ENCODE assay signal across 8 cellular contexts in the genomic region with DNA sequence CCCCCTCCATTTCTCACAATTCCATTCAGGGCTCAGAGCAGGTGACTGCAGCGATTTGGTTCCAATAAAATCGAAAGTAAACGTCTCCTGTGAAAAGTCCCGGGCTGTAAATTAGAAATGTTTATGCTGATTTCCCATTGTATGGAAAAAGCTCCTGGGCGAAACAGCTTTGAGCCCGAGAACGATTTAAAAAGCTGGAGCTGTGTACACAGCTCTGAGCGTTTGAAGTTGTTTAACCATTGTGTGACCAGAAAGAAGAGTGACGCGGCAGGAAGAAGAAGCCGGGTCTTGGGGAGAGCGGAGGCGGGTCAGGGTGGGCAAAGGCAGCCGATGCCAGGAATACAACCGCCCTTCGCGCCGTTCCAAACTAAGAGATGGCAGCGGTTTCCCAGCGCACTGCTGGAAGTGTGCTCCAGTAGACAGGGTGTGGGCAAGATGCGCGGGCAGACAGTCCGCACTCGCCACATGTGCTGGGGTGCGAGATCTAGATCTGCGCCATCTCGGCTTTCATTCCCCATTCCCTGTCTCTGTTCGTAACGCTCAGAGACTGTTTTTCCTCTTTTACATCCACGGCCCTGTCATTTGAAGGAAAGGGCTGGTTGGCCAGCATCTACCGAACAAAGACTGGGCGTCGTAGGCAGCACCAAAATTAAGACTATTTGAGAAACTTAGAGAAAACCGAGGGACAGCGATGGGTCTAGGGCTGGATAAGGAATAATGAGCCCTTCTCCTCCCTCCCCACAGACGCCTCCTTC. TPM values are rescaled to one million over a fixed set of nuclear protein-coding genes. Genes with fewer than 3 reads are reported as not detected.
DNase-seq lines count a peak whose midpoint lies in the region; ATAC-seq and TF ChIP-seq lines count a peak whose summit lies in the region.

No MANE protein-coding gene starts in this region.

- H3K9ac ChIP-seq in liver (ENCODE audit: low read depth in 1 of 2, low read length in 2 of 2): no peak overlapping the region

- TF ChIP-seq RAD21 in liver (IDR thresholded peaks at IDR 0.05): no peak

- TF ChIP-seq POLR2A in heart left ventricle (IDR thresholded peaks at IDR 0.05): no peak

- POLR2A ChIA-PET in activated B cell treated with CpG ODN at 0.5 μM for 24 hours (lab: Charles Lee): no interaction called here

- H3K9me3 Mint-ChIP-seq in activated B cell treated with CpG ODN at 0.5 μM for 24 hours (no peaks in the 10 kb centered on the region), type B pancreatic cell (no peaks in the 10 kb centered on the region)

- H3K27ac ChIP-seq in heart left ventricle: no peak overlapping the region
- no peak overlapping the region for H3K27ac ChIP-seq in liver (ENCODE audit: low read depth in 1 of 2, low read length in 2 of 2)

- DNase-seq in heart left ventricle: no peak
- no peak for DNase-seq in left ventricle myocardium superior
- no peak for DNase-seq in activated B cell treated with CpG ODN at 0.5 μM for 24 hours
- DNase-seq in type B pancreatic cell (ENCODE audit: extremely low spot score, unreplicated experiment): no peak
- no peak for DNase-seq in stimulated activated CD4-positive, alpha-beta T cell treated with anti-CD3 and anti-CD28 coated beads, Interleukin-15, amount 100 ng/mL, for 24 hours

- H3K4me1 Mint-ChIP-seq in activated B cell treated with CpG ODN at 0.5 μM for 24 hours (peaks cover 37% of the 10 kb centered on the region), type B pancreatic cell (ENCODE audit: unreplicated experiment) (peaks cover 5% of the 10 kb centered on the region)

- CTCF ChIA-PET in activated B cell treated with CpG ODN at 0.5 μM for 24 hours (lab: Charles Lee): no interaction called here

- no peaks in the 10 kb centered on the region for H3K9me3 ChIP-seq in heart left ventricle
- no peaks in the 10 kb centered on the region for H3K9me3 ChIP-seq in liver (ENCODE audit: control insufficient read depth in 4 of 4, low read length in 3 of 4)

- H3K27ac Mint-ChIP-seq in activated B cell treated with CpG ODN at 0.5 μM for 24 hours: no peak overlapping the region
- H3K27ac Mint-ChIP-seq in type B pancreatic cell: no peak overlapping the region

- ATAC-seq in heart left ventricle: no peak
- no peak for ATAC-seq in left ventricle myocardium superior
- no peak for ATAC-seq in activated B cell treated with CpG ODN at 0.5 μM for 24 hours (ENCODE audit: low read depth)
- no peak for ATAC-seq in GM18519 (IDR thresholded peaks at IDR 0.05; ENCODE audit: low FRiP score, unreplicated experiment)
- ATAC-seq in HG03045 (IDR thresholded peaks at IDR 0.05; ENCODE audit: unreplicated experiment): no peak

- H3K27me3 Mint-ChIP-seq in activated B cell treated with CpG ODN at 0.5 μM for 24 hours: peaks cover 66% of the 10 kb centered on the region
- peaks cover 93% of the 10 kb centered on the region for H3K27me3 Mint-ChIP-seq in type B pancreatic cell

- H3K27me3 ChIP-seq in heart left ventricle (peaks cover 70 to 98% (median 92%) of the 10 kb centered on the region in 9 donors), liver (ENCODE audit: control insufficient read depth in 4 of 4, insufficient read depth in 4 of 4, low read length in 3 of 4) (peaks cover 3 to 39% (median 32%) of the 10 kb centered on the region in 4 donors)

- H3K4me1 ChIP-seq in heart left ventricle (peaks cover 0 to 52% (median 23%) of the 10 kb centered on the region in 12 donors), liver (ENCODE audit: control insufficient read depth in 4 of 4, insufficient read depth in 4 of 4, low read length in 3 of 4) (peaks cover 18 to 33% (median 21%) of the 10 kb centered on the region in 4 donors)

- H3K36me3 Mint-ChIP-seq in activated B cell treated with CpG ODN at 0.5 μM for 24 hours (ENCODE audit: low read depth): no peaks in the 10 kb centered on the region
- H3K36me3 Mint-ChIP-seq in type B pancreatic cell: no peaks in the 10 kb centered on the region

- H3K36me3 ChIP-seq in heart left ventricle: no peaks in the 10 kb centered on the region
- H3K36me3 ChIP-seq in liver (ENCODE audit: control insufficient read depth in 4 of 4, insufficient read depth in 3 of 4, low read depth in 1 of 4, low read length in 3 of 4): no peaks in the 10 kb centered on the region

- WGBS in heart left ventricle, 4 donors: 6 to 9% (median 7%) methylated on average over 36 of the region's 36 CpGs
- 9% methylated on average over 36 of the region's 36 CpGs for WGBS in liver

- peak overlapping the region; percentile 82 for H3K4me3 Mint-ChIP-seq in activated B cell treated with CpG ODN at 0.5 μM for 24 hours
- peak overlapping the region; percentile 55 for H3K4me3 Mint-ChIP-seq in type B pancreatic cell

- TF ChIP-seq CTCF in heart left ventricle (IDR thresholded peaks at IDR 0.05): no peak
- no peak for TF ChIP-seq CTCF in activated B cell treated with CpG ODN at 0.5 μM for 24 hours (IDR thresholded peaks at IDR 0.05)
- TF ChIP-seq CTCF in liver (IDR thresholded peaks at IDR 0.05; ENCODE audit: low read depth, low read length, missing input control): no peak
- TF ChIP-seq CTCF in type B pancreatic cell (conservative IDR thresholded peaks at IDR 0.05): no peak

- intact Hi-C loops in heart left ventricle (cut with DNase I) (no loop called here), left ventricle myocardium superior (cut with micrococcal nuclease) (no loop called here), activated B cell treated with CpG ODN at 0.5 μM for 24 hours (cut with micrococcal nuclease) (loop anchor here (5.0 kb wide), 1 partner anchor 186 kb away; no protein-coding TSS in a partner anchor)

- peak overlapping the region in 10 of 12 donors; percentile 12 to 48 (median 34) for H3K4me3 ChIP-seq in heart left ventricle
- peak overlapping the region in 2 of 3 donors; percentile 32 to 34 for H3K4me3 ChIP-seq in liver (ENCODE audit: low read depth in 1 of 3, low read length in 3 of 3)

TF ChIP-seq in liver, 16 proteins besides CTCF, POLR2A, EP300 and RAD21:
- TF ChIP-seq MAX (IDR thresholded peaks at IDR 0.05): no peak
- no peak for TF ChIP-seq NR2F2 (IDR thresholded peaks at IDR 0.05)
- TF ChIP-seq, protein P1, sequence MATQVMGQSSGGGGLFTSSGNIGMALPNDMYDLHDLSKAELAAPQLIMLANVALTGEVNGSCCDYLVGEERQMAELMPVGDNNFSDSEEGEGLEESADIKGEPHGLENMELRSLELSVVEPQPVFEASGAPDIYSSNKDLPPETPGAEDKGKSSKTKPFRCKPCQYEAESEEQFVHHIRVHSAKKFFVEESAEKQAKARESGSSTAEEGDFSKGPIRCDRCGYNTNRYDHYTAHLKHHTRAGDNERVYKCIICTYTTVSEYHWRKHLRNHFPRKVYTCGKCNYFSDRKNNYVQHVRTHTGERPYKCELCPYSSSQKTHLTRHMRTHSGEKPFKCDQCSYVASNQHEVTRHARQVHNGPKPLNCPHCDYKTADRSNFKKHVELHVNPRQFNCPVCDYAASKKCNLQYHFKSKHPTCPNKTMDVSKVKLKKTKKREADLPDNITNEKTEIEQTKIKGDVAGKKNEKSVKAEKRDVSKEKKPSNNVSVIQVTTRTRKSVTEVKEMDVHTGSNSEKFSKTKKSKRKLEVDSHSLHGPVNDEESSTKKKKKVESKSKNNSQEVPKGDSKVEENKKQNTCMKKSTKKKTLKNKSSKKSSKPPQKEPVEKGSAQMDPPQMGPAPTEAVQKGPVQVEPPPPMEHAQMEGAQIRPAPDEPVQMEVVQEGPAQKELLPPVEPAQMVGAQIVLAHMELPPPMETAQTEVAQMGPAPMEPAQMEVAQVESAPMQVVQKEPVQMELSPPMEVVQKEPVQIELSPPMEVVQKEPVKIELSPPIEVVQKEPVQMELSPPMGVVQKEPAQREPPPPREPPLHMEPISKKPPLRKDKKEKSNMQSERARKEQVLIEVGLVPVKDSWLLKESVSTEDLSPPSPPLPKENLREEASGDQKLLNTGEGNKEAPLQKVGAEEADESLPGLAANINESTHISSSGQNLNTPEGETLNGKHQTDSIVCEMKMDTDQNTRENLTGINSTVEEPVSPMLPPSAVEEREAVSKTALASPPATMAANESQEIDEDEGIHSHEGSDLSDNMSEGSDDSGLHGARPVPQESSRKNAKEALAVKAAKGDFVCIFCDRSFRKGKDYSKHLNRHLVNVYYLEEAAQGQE (IDR thresholded peaks at IDR 0.05): no peak
- TF ChIP-seq TAF1 (conservative IDR thresholded peaks at IDR 0.05): no peak
- TF ChIP-seq HNF4A (conservative IDR thresholded peaks at IDR 0.05): no peak

RNA-seq across cellular contexts. Expression of gene GSX1, which starts 1.0 kb away (rescaled TPM):
- not detected for total RNA-seq in heart left ventricle
- not detected for polyA plus RNA-seq in heart left ventricle
- total RNA-seq in left ventricle myocardium superior: not detected
- total RNA-seq in activated B cell treated with CpG ODN at 0.5 μM for 24 hours: not detected in 2 replicates
- not detected for total RNA-seq in liver
- polyA plus RNA-seq in liver: not detected
- not detected in 2 replicates for total RNA-seq in type B pancreatic cell (ENCODE audit: low replicate concordance)
